Comparison of ENCODE assay signal across 16 cellular contexts in the genomic region with DNA sequence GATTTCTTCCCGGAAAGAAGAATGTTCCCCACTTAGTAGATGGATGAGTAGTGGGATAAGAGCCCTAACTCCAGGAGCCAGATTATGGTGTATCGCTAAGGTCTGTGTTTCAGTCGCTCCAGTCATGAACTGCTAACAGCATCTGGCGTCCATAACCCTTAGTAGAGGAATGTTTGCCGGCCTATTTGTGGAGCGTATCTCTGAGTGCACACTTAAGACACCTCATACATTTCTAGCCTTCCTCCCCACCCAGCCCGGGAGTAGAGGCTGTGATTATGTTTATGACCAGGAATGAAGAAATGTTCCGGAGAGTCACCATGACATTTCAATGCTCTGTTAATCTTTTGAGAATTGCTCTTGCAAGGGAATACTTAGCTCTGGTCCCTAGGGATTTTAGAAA.
DNase-seq lines count a peak whose midpoint lies in the region; ATAC-seq and TF ChIP-seq lines count a peak whose summit lies in the region.
"Had no signal": no experiment of that assay in that cellular context is flagged by ENCODE, and none has a peak within 500 bp of the region (broad histone marks: within the 10 kb centered on the region; RNA-seq: fewer than 3 reads in every experiment).

No MANE protein-coding gene starts in this region.

- H3K9me3 ChIP-seq in A673 (ENCODE audit: low read depth, low read length, poor library complexity, severe bottlenecking) (no peaks in the 10 kb centered on the region), heart right ventricle (peaks cover 0 to 8% (median 0%) of the 10 kb centered on the region in 11 donors), tibial nerve (peaks cover 0 to 2% (median 0%) of the 10 kb centered on the region in 4 donors)
- H3K9me3 ChIP-seq: A549 had no signal

- CTCF ChIA-PET in A673 (lab: Charles Lee) = no interaction called here

- TF ChIP-seq POLR2A in tibial nerve (IDR thresholded peaks at IDR 0.05) = no peak

- peak overlapping the region; percentile 25 for H3K27ac Mint-ChIP-seq in mesothelial cell of epicardium
- H3K27ac Mint-ChIP-seq: CD4-positive, alpha-beta T cell had no signal

- H3K27me3 ChIP-seq in A673 (replicated peaks; ENCODE audit: insufficient read depth, low read depth, low read length, poor library complexity) (no peaks in the 10 kb centered on the region), heart right ventricle (no peaks in the 10 kb centered on the region), tibial nerve (no peaks in the 10 kb centered on the region)

- no peaks in the 10 kb centered on the region for H3K27me3 Mint-ChIP-seq in mesothelial cell of epicardium (ENCODE audit: low read depth)
- H3K27me3 Mint-ChIP-seq: CD4-positive, alpha-beta T cell had no signal

- H3K4me1 ChIP-seq in A673 (ENCODE audit: insufficient read depth, low read length, poor library complexity, severe bottlenecking) = no peaks in the 10 kb centered on the region
- H3K4me1 ChIP-seq in heart right ventricle = no peaks in the 10 kb centered on the region
- no peaks in the 10 kb centered on the region for H3K4me1 ChIP-seq in tibial nerve
- H3K4me1 ChIP-seq: A549 had no signal

- BruUV-seq in A673 (replicated peaks; lab: Mats Ljungman, UMichigan) = no TSS peak

- peaks cover 24% of the 10 kb centered on the region for H3K9me3 Mint-ChIP-seq in mesothelial cell of epicardium
- H3K9me3 Mint-ChIP-seq: CD4-positive, alpha-beta T cell had no signal

- H3K36me3 ChIP-seq in A673 (ENCODE audit: insufficient read depth, low read length, poor library complexity, severe bottlenecking) = no peaks in the 10 kb centered on the region
- no peaks in the 10 kb centered on the region for H3K36me3 ChIP-seq in heart right ventricle
- H3K36me3 ChIP-seq in tibial nerve = no peaks in the 10 kb centered on the region

- ATAC-seq in heart right ventricle (peak in 7 of 8 donors; percentile 33 to 95 (median 65)), HG02885 (IDR thresholded peaks at IDR 0.05; ENCODE audit: poor library complexity, unreplicated experiment) (no peak)
- ATAC-seq: A549 had no signal

- 38 to 56% methylated on average over 8 of the region's 8 CpGs for WGBS in heart right ventricle, 2 donors
- WGBS in tibial nerve, 2 donors = 70 to 71% methylated on average over 8 of the region's 8 CpGs

- TF ChIP-seq EP300 in tibial nerve (IDR thresholded peaks at IDR 0.05) = no peak

- peaks cover 17% of the 10 kb centered on the region for H3K4me1 Mint-ChIP-seq in mesothelial cell of epicardium

- POLR2A ChIA-PET in A673 (lab: Charles Lee; ENCODE audit: low non-redundant PET) = no interaction called here

- H3K4me3 ChIP-seq in A673 (ENCODE audit: low read depth, low read length, poor library complexity, severe bottlenecking) (no peak overlapping the region), heart right ventricle (no peak overlapping the region), tibial nerve (no peak overlapping the region)
- H3K4me3 ChIP-seq: A549 had no signal

- DNase-seq in A673 (ENCODE audit: low spot score) = peak; percentile 34
- DNase-seq in GM04504 (ENCODE audit: low read depth) = peak; percentile 31
- DNase-seq in heart right ventricle = no peak
- DNase-seq in mesothelial cell of epicardium (ENCODE audit: low spot score in 2 of 2, unreplicated experiment in 2 of 2) = no peak
- DNase-seq in NCI-H1436 (lab: John Stamatoyannopoulos, UW) = no peak
- no peak for DNase-seq in tibial nerve (ENCODE audit: low spot score in 2 of 2)
- DNase-seq: CD4-positive, alpha-beta T cell; DND-41; Karpas-422; MM.1S; NCI-H1930; NCI-H2171; NCI-H446 treated with DMSO at 0.1 percent for 48 hours; NCI-H774 had no signal

- H3K4me3 Mint-ChIP-seq in mesothelial cell of epicardium = no peak overlapping the region
- H3K4me3 Mint-ChIP-seq: CD4-positive, alpha-beta T cell had no signal

- no peak for TF ChIP-seq CTCF in A673 (conservative IDR thresholded peaks at IDR 0.05; ENCODE audit: low read depth, low read length)
- no peak for TF ChIP-seq CTCF in heart right ventricle (IDR thresholded peaks at IDR 0.05)
- no peak for TF ChIP-seq CTCF in mesothelial cell of epicardium (IDR thresholded peaks at IDR 0.05; ENCODE audit: unreplicated experiment)
- TF ChIP-seq CTCF in tibial nerve (IDR thresholded peaks at IDR 0.05) = no peak

- peaks cover 4% of the 10 kb centered on the region for H3K36me3 Mint-ChIP-seq in mesothelial cell of epicardium

- no peak overlapping the region for H3K27ac ChIP-seq in A673 (ENCODE audit: low read depth, low read length, poor library complexity, severe bottlenecking)
- H3K27ac ChIP-seq in heart right ventricle = no peak overlapping the region
- H3K27ac ChIP-seq in tibial nerve = no peak overlapping the region
- H3K27ac ChIP-seq: A549 had no signal

- intact Hi-C loops in A673 (cut with micrococcal nuclease; ENCODE audit: unreplicated experiment) (no loop called here), heart right ventricle (cut with DNase I) (loop anchor here in 1 of 10 donors (5.0 kb wide), 1 partner anchor 245 kb away; no protein-coding TSS in a partner anchor)

Comparison
In these comparisons a context has a peak if more than half of its experiments do, and no peak if none do; other contexts are left out.
1. DNase-seq: peak in A673 (single experiment) and GM04504 (single experiment); none in heart right ventricle (0 of 2), mesothelial cell of epicardium (0 of 2), NCI-H1436 (single experiment) and tibial nerve (0 of 2).